Comparison of ENCODE assay signal across 22 cellular contexts in genomic region chr2:62573137-62573731, GRCh38.
"Had no signal": no experiment of that assay in that cellular context is flagged by ENCODE, and none has a peak within 500 bp of the region (broad histone marks: within the 10 kb centered on the region; RNA-seq: fewer than 3 reads in every experiment).

No MANE protein-coding gene starts in this region.

- H3K9me3 Mint-ChIP-seq: activated T-helper 1 cell treated with anti-CD3 and anti-CD28 coated beads, Interleukin-12 subunit alpha, Interleukin-12 subunit beta, Interleukin-2, Interleukin-4 antibody, amounts not matched to agents 30 ng/mL and 10 ng/mL and 1 ng/mL, durations not matched to agents 14 hours and 24 hours and 36 hours; dendritic cell treated with granulocyte-macrophage colony-stimulating factor and Interleukin-4, amounts not matched to agents 40 ng/mL and 50 ng/mL, for 4 days; memory B cell; naive B cell; neural progenitor cell; stimulated activated naive CD8-positive, alpha-beta T cell treated with anti-CD3 and anti-CD28 coated beads, Interleukin-15, amount 100 ng/mL, for 72 hours; T-helper 2 cell treated with Interferon-gamma antibody and Interleukin-4, amounts not matched to agents 5 μg/mL and 100 μg/mL, for 36 hours had no signal

- H3K9me3 ChIP-seq: left ventricle myocardium inferior, mucosa of descending colon, ovary, psoas muscle, upper lobe of left lung had no signal

- DNase-seq: activated CD4-positive, alpha-beta T cell treated with anti-CD3 and anti-CD28 coated beads, Interleukin-2, amount 50 U/mL, for 48 hours; activated gamma-delta T cell treated with Interleukin-2 at 50 U/mL for 16 hours; activated T-cell treated with anti-CD3 and anti-CD28 coated beads for 4 hours; effector CD8-positive, alpha-beta T cell; left ventricle myocardium inferior; mucosa of descending colon; naive B cell; ovary; psoas muscle; right cardiac atrium; small intestine; stimulated activated CD4-positive, alpha-beta T cell treated with anti-CD3 and anti-CD28 coated beads, Interleukin-4, amount 100 ng/mL, for 1 hour; stimulated activated naive CD8-positive, alpha-beta T cell treated with anti-CD3 and anti-CD28 coated beads, Interleukin-15, amount 100 ng/mL, for 72 hours; upper lobe of left lung had no signal

- H3K27ac ChIP-seq: foreskin keratinocyte, left ventricle myocardium inferior, neural progenitor cell, ovary, psoas muscle, upper lobe of left lung had no signal

- H3K27ac Mint-ChIP-seq: activated naive CD8-positive, alpha-beta T cell; activated T-helper 1 cell treated with anti-CD3 and anti-CD28 coated beads, Interleukin-12 subunit alpha, Interleukin-12 subunit beta, Interleukin-2, Interleukin-4 antibody, amounts not matched to agents 30 ng/mL and 10 ng/mL and 1 ng/mL, durations not matched to agents 14 hours and 24 hours and 36 hours; dendritic cell treated with granulocyte-macrophage colony-stimulating factor and Interleukin-4, amounts not matched to agents 40 ng/mL and 50 ng/mL, for 4 days; memory B cell; neural progenitor cell; stimulated activated naive CD8-positive, alpha-beta T cell treated with anti-CD3 and anti-CD28 coated beads, Interleukin-15, amount 100 ng/mL, for 72 hours; T-helper 2 cell treated with Interferon-gamma antibody and Interleukin-4, amounts not matched to agents 5 μg/mL and 100 μg/mL, for 36 hours had no signal

- H3K27me3 ChIP-seq: foreskin keratinocyte, ovary had no signal

- H3K4me1 Mint-ChIP-seq: memory B cell had no signal

- H3K36me3 Mint-ChIP-seq: activated naive CD8-positive, alpha-beta T cell; memory B cell; naive B cell; neural progenitor cell had no signal

- H3K4me3 Mint-ChIP-seq: activated naive CD8-positive, alpha-beta T cell; activated T-helper 1 cell treated with anti-CD3 and anti-CD28 coated beads, Interleukin-12 subunit alpha, Interleukin-12 subunit beta, Interleukin-2, Interleukin-4 antibody, amounts not matched to agents 30 ng/mL and 10 ng/mL and 1 ng/mL, durations not matched to agents 14 hours and 24 hours and 36 hours; dendritic cell treated with granulocyte-macrophage colony-stimulating factor and Interleukin-4, amounts not matched to agents 40 ng/mL and 50 ng/mL, for 4 days; memory B cell; naive B cell; neural progenitor cell; stimulated activated naive CD8-positive, alpha-beta T cell treated with anti-CD3 and anti-CD28 coated beads, Interleukin-15, amount 100 ng/mL, for 72 hours; T-helper 2 cell treated with Interferon-gamma antibody and Interleukin-4, amounts not matched to agents 5 μg/mL and 100 μg/mL, for 36 hours had no signal

- H3K4me3 ChIP-seq: left ventricle myocardium inferior, mucosa of descending colon, neural progenitor cell, ovary, psoas muscle, upper lobe of left lung had no signal

- H3K4me1 ChIP-seq: psoas muscle had no signal

- H3K9ac ChIP-seq: neural progenitor cell had no signal

- FAIRE-seq: small intestine, TTC549 had no signal

- H2AFZ ChIP-seq: neural progenitor cell had no signal

- H3K36me3 ChIP-seq: left ventricle myocardium inferior, neural progenitor cell, ovary, upper lobe of left lung had no signal

- H3K4me2 ChIP-seq: neural progenitor cell had no signal

- ATAC-seq: foreskin keratinocyte; mucosa of descending colon; psoas muscle; right cardiac atrium; stimulated activated naive CD8-positive, alpha-beta T cell treated with anti-CD3 and anti-CD28 coated beads, Interleukin-15, amount 100 ng/mL, for 72 hours had no signal
